ENCODE assay signal across 1 cellular context in genomic region chr12:38392584-38393144, GRCh38.
TF ChIP-seq lines count a peak whose summit lies in the region.

No MANE protein-coding gene starts in this region.

TF ChIP-seq in SK-N-SH treated with all-trans-retinoic acid at 6 μM for 48 hours, 23 proteins besides CTCF, POLR2A, EP300 and RAD21 (continued from another document):
- TF ChIP-seq RARB (CRISPR knock-in tag; IDR thresholded peaks at IDR 0.05) = no peak
- no peak for TF ChIP-seq SNAI2 (CRISPR knock-in tag; IDR thresholded peaks at IDR 0.05)
- TF ChIP-seq ZC3H10 (CRISPR knock-in tag; IDR thresholded peaks at IDR 0.05) = no peak
- TF ChIP-seq, protein P1, sequence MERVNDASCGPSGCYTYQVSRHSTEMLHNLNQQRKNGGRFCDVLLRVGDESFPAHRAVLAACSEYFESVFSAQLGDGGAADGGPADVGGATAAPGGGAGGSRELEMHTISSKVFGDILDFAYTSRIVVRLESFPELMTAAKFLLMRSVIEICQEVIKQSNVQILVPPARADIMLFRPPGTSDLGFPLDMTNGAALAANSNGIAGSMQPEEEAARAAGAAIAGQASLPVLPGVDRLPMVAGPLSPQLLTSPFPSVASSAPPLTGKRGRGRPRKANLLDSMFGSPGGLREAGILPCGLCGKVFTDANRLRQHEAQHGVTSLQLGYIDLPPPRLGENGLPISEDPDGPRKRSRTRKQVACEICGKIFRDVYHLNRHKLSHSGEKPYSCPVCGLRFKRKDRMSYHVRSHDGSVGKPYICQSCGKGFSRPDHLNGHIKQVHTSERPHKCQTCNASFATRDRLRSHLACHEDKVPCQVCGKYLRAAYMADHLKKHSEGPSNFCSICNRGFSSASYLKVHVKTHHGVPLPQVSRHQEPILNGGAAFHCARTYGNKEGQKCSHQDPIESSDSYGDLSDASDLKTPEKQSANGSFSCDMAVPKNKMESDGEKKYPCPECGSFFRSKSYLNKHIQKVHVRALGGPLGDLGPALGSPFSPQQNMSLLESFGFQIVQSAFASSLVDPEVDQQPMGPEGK (CRISPR knock-in tag; IDR thresholded peaks at IDR 0.05; ENCODE audit: borderline replicate concordance) = no peak
- no peak for TF ChIP-seq ZNF70 (CRISPR knock-in tag; IDR thresholded peaks at IDR 0.05)
- no peak for TF ChIP-seq ESRRG (CRISPR knock-in tag; IDR thresholded peaks at IDR 0.05)
- no peak; the same call in 1 of the 2 replicates for TF ChIP-seq ISL1 (CRISPR knock-in tag; IDR thresholded peaks at IDR 0.05)
- TF ChIP-seq ZFP30 (CRISPR knock-in tag; IDR thresholded peaks at IDR 0.05) = no peak
- no peak for TF ChIP-seq ZNF565 (CRISPR knock-in tag; conservative IDR thresholded peaks at IDR 0.05; ENCODE audit: low read depth)
- no peak for TF ChIP-seq TSHZ2 (CRISPR knock-in tag; IDR thresholded peaks at IDR 0.05)
- TF ChIP-seq ZNF8 (CRISPR knock-in tag; IDR thresholded peaks at IDR 0.05) = no peak
- TF ChIP-seq BACH2 (CRISPR knock-in tag; IDR thresholded peaks at IDR 0.05; ENCODE audit: borderline replicate concordance) = no peak
- no peak for TF ChIP-seq TCF4 (CRISPR knock-in tag; IDR thresholded peaks at IDR 0.05; ENCODE audit: borderline replicate concordance)
TF ChIP-seq in SK-N-SH treated with all-trans-retinoic acid at 6 μM for 48 hours: peak in this region for 0.
